ENCODE assay signal across 8 cellular contexts in the genomic region with DNA sequence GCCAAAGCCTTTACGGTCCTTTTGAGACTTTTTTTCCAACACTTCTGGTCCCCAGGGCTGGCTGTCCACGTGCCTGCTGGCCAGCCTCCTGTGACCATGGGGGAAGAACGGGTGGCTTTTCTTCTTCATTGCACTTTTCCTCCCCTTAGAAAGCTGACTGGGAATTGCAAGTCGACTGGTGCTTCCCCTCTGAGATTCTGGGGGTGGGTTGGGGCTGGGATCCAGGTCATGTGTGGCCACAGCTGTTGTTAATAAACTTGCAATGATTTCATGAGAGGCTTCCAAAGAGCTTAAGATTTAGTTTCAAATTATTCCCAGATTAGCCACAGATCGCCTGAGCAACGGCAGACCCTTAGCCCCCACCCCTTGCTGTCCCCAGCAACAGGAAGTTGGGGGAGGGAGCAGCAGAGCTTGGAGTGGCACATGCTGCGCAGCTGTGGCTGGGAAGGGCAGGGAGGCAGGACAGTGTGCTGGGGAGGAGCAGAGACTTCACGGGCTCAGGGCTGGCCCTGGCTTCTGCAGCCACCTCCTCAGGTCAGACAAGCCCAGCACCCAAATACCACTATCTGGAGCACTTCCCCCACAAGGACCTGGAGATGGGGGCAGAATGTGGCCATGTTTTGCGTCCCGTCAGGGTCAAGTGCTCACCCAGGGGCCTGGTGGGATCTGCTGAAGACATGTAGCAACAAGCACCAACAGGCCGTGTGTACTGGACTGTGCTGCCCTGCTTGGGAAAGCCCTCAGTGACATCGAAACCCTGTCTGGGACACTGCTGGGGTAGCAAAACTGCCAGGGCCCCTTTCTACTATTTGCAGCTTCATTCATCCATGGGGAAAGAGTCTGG. TPM values are rescaled to one million over a fixed set of nuclear protein-coding genes. Genes with fewer than 3 reads are reported as not detected.
DNase-seq lines count a peak whose midpoint lies in the region; ATAC-seq and TF ChIP-seq lines count a peak whose summit lies in the region.

No MANE protein-coding gene starts in this region.

- H3K4me1 ChIP-seq in Loucy (ENCODE audit: insufficient read depth, low read length, poor library complexity, severe bottlenecking) (peaks cover 29% of the 10 kb centered on the region), mucosa of descending colon (ENCODE audit: low read depth) (peaks cover 35% of the 10 kb centered on the region)

- H3K9me3 ChIP-seq in Loucy (ENCODE audit: insufficient read depth, low read depth, low read length) = no peaks in the 10 kb centered on the region
- H3K9me3 ChIP-seq in mucosa of descending colon = no peaks in the 10 kb centered on the region

- H3K27me3 ChIP-seq in Loucy (ENCODE audit: insufficient read depth, low read length, poor library complexity, severe bottlenecking) = no peaks in the 10 kb centered on the region

- intact Hi-C loops in mucosa of descending colon (cut with DNase I, micrococcal nuclease) = no loop called here

- TF ChIP-seq CTCF in Loucy (conservative IDR thresholded peaks at IDR 0.05; ENCODE audit: low read length) (no peak), mucosa of descending colon (IDR thresholded peaks at IDR 0.05) (no peak), GM10266 (IDR thresholded peaks at IDR 0.05; ENCODE audit: control insufficient read depth, insufficient read depth, low read depth, missing control alignments) (no peak)

- no peaks in the 10 kb centered on the region for H4K20me1 ChIP-seq in Loucy (ENCODE audit: insufficient read depth, low read length, poor library complexity, severe bottlenecking)

- ATAC-seq in mucosa of descending colon (peak; percentile 71), GM18867 (IDR thresholded peaks at IDR 0.05; ENCODE audit: unreplicated experiment) (no peak)

- peak; percentile 72 for DNase-seq in A172 (ENCODE audit: low spot score)
- DNase-seq in ecto neural progenitor cell (ENCODE audit: low spot score) = peak; percentile 82
- DNase-seq in mucosa of descending colon = peak; percentile 60 to 79 (median 70)
- DNase-seq in GM10266 (ENCODE audit: extremely low spot score) = no peak
- DNase-seq in SIG-M5 treated with dmso at 0.1 percent for 504 hours (lab: John Stamatoyannopoulos, UW; ENCODE audit: unreplicated experiment) = no peak
- no peak for DNase-seq in HUDEP-2 (lab: John Stamatoyannopoulos, UW; ENCODE audit: unreplicated experiment in 76 of 76)

- H3K36me3 ChIP-seq in Loucy (ENCODE audit: insufficient read depth, low read length) (peaks cover 28% of the 10 kb centered on the region; the same call in 1 of the 2 replicates), mucosa of descending colon (ENCODE audit: low read depth) (no peaks in the 10 kb centered on the region)

- H3K4me3 ChIP-seq in Loucy (ENCODE audit: low read length, poor library complexity, severe bottlenecking) (no peak overlapping the region), mucosa of descending colon (no peak overlapping the region)

- no peak overlapping the region for H2AFZ ChIP-seq in Loucy (ENCODE audit: low read length)

- H3K79me2 ChIP-seq in Loucy (ENCODE audit: insufficient read depth, low read length) = no peaks in the 10 kb centered on the region

- H3K4me2 ChIP-seq in Loucy (ENCODE audit: low read depth, low read length, poor library complexity, severe bottlenecking) = peak overlapping the region; percentile 30

- peak overlapping the region; percentile 42 for H3K9ac ChIP-seq in Loucy (ENCODE audit: low read depth, low read length, poor library complexity, severe bottlenecking)

- no peaks in the 10 kb centered on the region for H3K9me2 ChIP-seq in Loucy (replicated peaks; ENCODE audit: low read depth, low read length)

- no peaks in the 10 kb centered on the region for H3F3A ChIP-seq in Loucy (ENCODE audit: low read depth)

RNA-seq across cellular contexts. Expression of a gene that starts 41.7 kb away (rescaled TPM):
- total RNA-seq in A172 (2014; rRNA removed; shearing (Covaris generic)) = 207 and 208 TPM in 2 replicates
- 10 to 100 TPM in 2 of 3 donors, 1 to 10 TPM in 1; 5.5 to 17.3 (median 12.7) TPM for total RNA-seq in mucosa of descending colon

Comparison
In these comparisons a context has a peak if more than half of its experiments do, and no peak if none do; other contexts are left out.
1. DNase-seq: peak in A172 (single experiment), ecto neural progenitor cell (single experiment) and mucosa of descending colon (3 of 3); none in GM10266 (single experiment), SIG-M5 treated with dmso at 0.1 percent for 504 hours (single experiment) and HUDEP-2 (0 of 76).
2. RNA of a gene that starts 41.7 kb away (total RNA-seq): 207 to 208 TPM in A172; 5.5 to 17.3 TPM in mucosa of descending colon; every median in the first group is over 10 times any median in the second.